2 cellular contexts compared by ENCODE assay signal in genomic region chr4:163710158-163710557, GRCh38.
TF ChIP-seq lines count a peak whose summit lies in the region.

No MANE protein-coding gene starts in this region.

TF ChIP-seq in HepG2, 621 proteins besides CTCF, POLR2A, EP300 and RAD21:
- TF ChIP-seq ZBTB40 (IDR thresholded peaks at IDR 0.05) (peak; percentile 89; the same call in 1 of the 2 replicates), ZBTB40 (CRISPR knock-in tag; IDR thresholded peaks at IDR 0.05) (no peak), GMEB1 (CRISPR knock-in tag; IDR thresholded peaks at IDR 0.05; ENCODE audit: borderline replicate concordance) (no peak), MAFK (conservative IDR thresholded peaks at IDR 0.05 in 1 of 2, IDR thresholded peaks at IDR 0.05 in 1 of 2; ENCODE audit: low read length in 2 of 2) (no peak), ONECUT2 (CRISPR knock-in tag; IDR thresholded peaks at IDR 0.05) (no peak), MTF2 (CRISPR knock-in tag; IDR thresholded peaks at IDR 0.05; ENCODE audit: borderline replicate concordance) (no peak)

TF ChIP-seq in HEK293T, 16 proteins besides CTCF, POLR2A, EP300 and RAD21:
- TF ChIP-seq ARNT (IDR thresholded peaks at IDR 0.05) (no peak), FOXM1 (IDR thresholded peaks at IDR 0.05; ENCODE audit: borderline replicate concordance) (no peak), ELF4 (IDR thresholded peaks at IDR 0.05) (peak; percentile 88)
